ENCODE assay signal across 1 cellular context in genomic region chr7:155953781-155954549, GRCh38.
A peak's percentile ranks its signal among the peaks of the same experiment; 100 is the strongest.
TF ChIP-seq lines count a peak whose summit lies in the region.

No MANE protein-coding gene starts in this region.

TF ChIP-seq in HepG2, 621 proteins besides CTCF, POLR2A, EP300 and RAD21 (continued from another document and continues in another):
- TF ChIP-seq, protein P1, sequence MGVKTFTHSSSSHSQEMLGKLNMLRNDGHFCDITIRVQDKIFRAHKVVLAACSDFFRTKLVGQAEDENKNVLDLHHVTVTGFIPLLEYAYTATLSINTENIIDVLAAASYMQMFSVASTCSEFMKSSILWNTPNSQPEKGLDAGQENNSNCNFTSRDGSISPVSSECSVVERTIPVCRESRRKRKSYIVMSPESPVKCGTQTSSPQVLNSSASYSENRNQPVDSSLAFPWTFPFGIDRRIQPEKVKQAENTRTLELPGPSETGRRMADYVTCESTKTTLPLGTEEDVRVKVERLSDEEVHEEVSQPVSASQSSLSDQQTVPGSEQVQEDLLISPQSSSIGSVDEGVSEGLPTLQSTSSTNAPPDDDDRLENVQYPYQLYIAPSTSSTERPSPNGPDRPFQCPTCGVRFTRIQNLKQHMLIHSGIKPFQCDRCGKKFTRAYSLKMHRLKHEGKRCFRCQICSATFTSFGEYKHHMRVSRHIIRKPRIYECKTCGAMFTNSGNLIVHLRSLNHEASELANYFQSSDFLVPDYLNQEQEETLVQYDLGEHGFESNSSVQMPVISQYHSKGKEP (CRISPR knock-in tag; IDR thresholded peaks at IDR 0.05) = no peak
- TF ChIP-seq NFAT5 (CRISPR knock-in tag; IDR thresholded peaks at IDR 0.05) (0 out of 2 replicates have a peak, but pooled peaks have one; percentile 63), SYNCRIP (IDR thresholded peaks at IDR 0.05; ENCODE audit: insufficient read depth, low read depth, low read length) (no peak), SNRNP70 (IDR thresholded peaks at IDR 0.05; ENCODE audit: low read depth, low read length) (no peak), ZNF644 (CRISPR knock-in tag; IDR thresholded peaks at IDR 0.05; ENCODE audit: low read depth) (no peak), SPEN (CRISPR knock-in tag; IDR thresholded peaks at IDR 0.05; ENCODE audit: low read depth) (peak; percentile 44; the same call in 1 of the 2 replicates), GATAD1 (CRISPR knock-in tag; IDR thresholded peaks at IDR 0.05) (no peak), ZNF329 (CRISPR knock-in tag; IDR thresholded peaks at IDR 0.05; ENCODE audit: low read depth) (no peak), ZNF460 (CRISPR knock-in tag; IDR thresholded peaks at IDR 0.05; ENCODE audit: borderline replicate concordance) (no peak), TBX2 (CRISPR knock-in tag; IDR thresholded peaks at IDR 0.05; ENCODE audit: borderline replicate concordance) (peak; percentile 84), RCOR2 (CRISPR knock-in tag; IDR thresholded peaks at IDR 0.05) (peak; percentile 15; the same call in 1 of the 2 replicates), CCAR2 (optimal IDR thresholded peaks at IDR 0.05; ENCODE audit: low read depth, low read length) (no peak), SALL1 (CRISPR knock-in tag; IDR thresholded peaks at IDR 0.05) (peak; percentile 83), ZNF878 (CRISPR knock-in tag; IDR thresholded peaks at IDR 0.05) (0 out of 2 replicates have a peak, but pooled peaks have one; percentile 47), NFE2L2 (IDR thresholded peaks at IDR 0.05; ENCODE audit: low read length) (no peak), SNAPC2 (CRISPR knock-in tag; IDR thresholded peaks at IDR 0.05) (no peak), CEBPG (CRISPR knock-in tag; IDR thresholded peaks at IDR 0.05) (peak; percentile 51), ZSCAN20 (CRISPR knock-in tag; IDR thresholded peaks at IDR 0.05; ENCODE audit: borderline replicate concordance) (0 out of 2 replicates have a peak, but pooled peaks have one; percentile 72), NR1H2 (CRISPR knock-in tag; IDR thresholded peaks at IDR 0.05; ENCODE audit: borderline replicate concordance, low read depth) (no peak), TP53 (CRISPR knock-in tag; conservative IDR thresholded peaks at IDR 0.05) (0 out of 2 replicates have a peak, but pooled peaks have one; percentile 35), RXRB (CRISPR knock-in tag; IDR thresholded peaks at IDR 0.05; ENCODE audit: borderline replicate concordance) (peak; percentile 50; the same call in 1 of the 2 replicates), TOE1 (CRISPR knock-in tag; IDR thresholded peaks at IDR 0.05) (no peak), ZMYM2 (CRISPR knock-in tag; IDR thresholded peaks at IDR 0.05) (no peak), NRL (CRISPR knock-in tag; IDR thresholded peaks at IDR 0.05; ENCODE audit: borderline replicate concordance) (no peak; the same call in 1 of the 2 replicates), SRF (IDR thresholded peaks at IDR 0.05; ENCODE audit: low read depth, low read length) (no peak), ZFP36L2 (CRISPR knock-in tag; IDR thresholded peaks at IDR 0.05) (no peak), AHR (CRISPR knock-in tag; IDR thresholded peaks at IDR 0.05) (no peak), RNF2 (conservative IDR thresholded peaks at IDR 0.05; ENCODE audit: low read depth) (no peak), THYN1 (CRISPR knock-in tag; IDR thresholded peaks at IDR 0.05; ENCODE audit: borderline replicate concordance, low read depth) (no peak), ZNF296 (CRISPR knock-in tag; conservative IDR thresholded peaks at IDR 0.05) (no peak), HNRNPL (IDR thresholded peaks at IDR 0.05; ENCODE audit: low read depth, low read length) (peak; percentile 96), PHF5A (CRISPR knock-in tag; IDR thresholded peaks at IDR 0.05; ENCODE audit: low read depth, unreplicated experiment) (no peak), ZNF83 (CRISPR knock-in tag; IDR thresholded peaks at IDR 0.05; ENCODE audit: borderline replicate concordance) (no peak), MIER2 (CRISPR knock-in tag; IDR thresholded peaks at IDR 0.05) (0 out of 2 replicates have a peak, but pooled peaks have one; percentile 16), YEATS4 (CRISPR knock-in tag; IDR thresholded peaks at IDR 0.05; ENCODE audit: borderline replicate concordance) (peak; percentile 79; the same call in 1 of the 2 replicates), RFXAP (CRISPR knock-in tag; IDR thresholded peaks at IDR 0.05; ENCODE audit: borderline replicate concordance) (no peak), SRSF4 (IDR thresholded peaks at IDR 0.05; ENCODE audit: low read depth, low read length, poor library complexity, severe bottlenecking) (no peak)
- TF ChIP-seq, protein P2, sequence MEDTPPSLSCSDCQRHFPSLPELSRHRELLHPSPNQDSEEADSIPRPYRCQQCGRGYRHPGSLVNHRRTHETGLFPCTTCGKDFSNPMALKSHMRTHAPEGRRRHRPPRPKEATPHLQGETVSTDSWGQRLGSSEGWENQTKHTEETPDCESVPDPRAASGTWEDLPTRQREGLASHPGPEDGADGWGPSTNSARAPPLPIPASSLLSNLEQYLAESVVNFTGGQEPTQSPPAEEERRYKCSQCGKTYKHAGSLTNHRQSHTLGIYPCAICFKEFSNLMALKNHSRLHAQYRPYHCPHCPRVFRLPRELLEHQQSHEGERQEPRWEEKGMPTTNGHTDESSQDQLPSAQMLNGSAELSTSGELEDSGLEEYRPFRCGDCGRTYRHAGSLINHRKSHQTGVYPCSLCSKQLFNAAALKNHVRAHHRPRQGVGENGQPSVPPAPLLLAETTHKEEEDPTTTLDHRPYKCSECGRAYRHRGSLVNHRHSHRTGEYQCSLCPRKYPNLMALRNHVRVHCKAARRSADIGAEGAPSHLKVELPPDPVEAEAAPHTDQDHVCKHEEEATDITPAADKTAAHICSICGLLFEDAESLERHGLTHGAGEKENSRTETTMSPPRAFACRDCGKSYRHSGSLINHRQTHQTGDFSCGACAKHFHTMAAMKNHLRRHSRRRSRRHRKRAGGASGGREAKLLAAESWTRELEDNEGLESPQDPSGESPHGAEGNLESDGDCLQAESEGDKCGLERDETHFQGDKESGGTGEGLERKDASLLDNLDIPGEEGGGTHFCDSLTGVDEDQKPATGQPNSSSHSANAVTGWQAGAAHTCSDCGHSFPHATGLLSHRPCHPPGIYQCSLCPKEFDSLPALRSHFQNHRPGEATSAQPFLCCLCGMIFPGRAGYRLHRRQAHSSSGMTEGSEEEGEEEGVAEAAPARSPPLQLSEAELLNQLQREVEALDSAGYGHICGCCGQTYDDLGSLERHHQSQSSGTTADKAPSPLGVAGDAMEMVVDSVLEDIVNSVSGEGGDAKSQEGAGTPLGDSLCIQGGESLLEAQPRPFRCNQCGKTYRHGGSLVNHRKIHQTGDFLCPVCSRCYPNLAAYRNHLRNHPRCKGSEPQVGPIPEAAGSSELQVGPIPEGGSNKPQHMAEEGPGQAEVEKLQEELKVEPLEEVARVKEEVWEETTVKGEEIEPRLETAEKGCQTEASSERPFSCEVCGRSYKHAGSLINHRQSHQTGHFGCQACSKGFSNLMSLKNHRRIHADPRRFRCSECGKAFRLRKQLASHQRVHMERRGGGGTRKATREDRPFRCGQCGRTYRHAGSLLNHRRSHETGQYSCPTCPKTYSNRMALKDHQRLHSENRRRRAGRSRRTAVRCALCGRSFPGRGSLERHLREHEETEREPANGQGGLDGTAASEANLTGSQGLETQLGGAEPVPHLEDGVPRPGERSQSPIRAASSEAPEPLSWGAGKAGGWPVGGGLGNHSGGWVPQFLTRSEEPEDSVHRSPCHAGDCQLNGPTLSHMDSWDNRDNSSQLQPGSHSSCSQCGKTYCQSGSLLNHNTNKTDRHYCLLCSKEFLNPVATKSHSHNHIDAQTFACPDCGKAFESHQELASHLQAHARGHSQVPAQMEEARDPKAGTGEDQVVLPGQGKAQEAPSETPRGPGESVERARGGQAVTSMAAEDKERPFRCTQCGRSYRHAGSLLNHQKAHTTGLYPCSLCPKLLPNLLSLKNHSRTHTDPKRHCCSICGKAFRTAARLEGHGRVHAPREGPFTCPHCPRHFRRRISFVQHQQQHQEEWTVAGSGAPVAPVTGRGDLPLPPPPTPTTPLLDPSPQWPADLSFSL (CRISPR knock-in tag; IDR thresholded peaks at IDR 0.05) = no peak
- TF ChIP-seq, protein P3, sequence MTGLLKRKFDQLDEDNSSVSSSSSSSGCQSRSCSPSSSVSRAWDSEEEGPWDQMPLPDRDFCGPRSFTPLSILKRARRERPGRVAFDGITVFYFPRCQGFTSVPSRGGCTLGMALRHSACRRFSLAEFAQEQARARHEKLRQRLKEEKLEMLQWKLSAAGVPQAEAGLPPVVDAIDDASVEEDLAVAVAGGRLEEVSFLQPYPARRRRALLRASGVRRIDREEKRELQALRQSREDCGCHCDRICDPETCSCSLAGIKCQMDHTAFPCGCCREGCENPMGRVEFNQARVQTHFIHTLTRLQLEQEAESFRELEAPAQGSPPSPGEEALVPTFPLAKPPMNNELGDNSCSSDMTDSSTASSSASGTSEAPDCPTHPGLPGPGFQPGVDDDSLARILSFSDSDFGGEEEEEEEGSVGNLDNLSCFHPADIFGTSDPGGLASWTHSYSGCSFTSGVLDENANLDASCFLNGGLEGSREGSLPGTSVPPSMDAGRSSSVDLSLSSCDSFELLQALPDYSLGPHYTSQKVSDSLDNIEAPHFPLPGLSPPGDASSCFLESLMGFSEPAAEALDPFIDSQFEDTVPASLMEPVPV (CRISPR knock-in tag; IDR thresholded peaks at IDR 0.05) = peak; percentile 51; the same call in 1 of the 2 replicates
- TF ChIP-seq, protein P4, sequence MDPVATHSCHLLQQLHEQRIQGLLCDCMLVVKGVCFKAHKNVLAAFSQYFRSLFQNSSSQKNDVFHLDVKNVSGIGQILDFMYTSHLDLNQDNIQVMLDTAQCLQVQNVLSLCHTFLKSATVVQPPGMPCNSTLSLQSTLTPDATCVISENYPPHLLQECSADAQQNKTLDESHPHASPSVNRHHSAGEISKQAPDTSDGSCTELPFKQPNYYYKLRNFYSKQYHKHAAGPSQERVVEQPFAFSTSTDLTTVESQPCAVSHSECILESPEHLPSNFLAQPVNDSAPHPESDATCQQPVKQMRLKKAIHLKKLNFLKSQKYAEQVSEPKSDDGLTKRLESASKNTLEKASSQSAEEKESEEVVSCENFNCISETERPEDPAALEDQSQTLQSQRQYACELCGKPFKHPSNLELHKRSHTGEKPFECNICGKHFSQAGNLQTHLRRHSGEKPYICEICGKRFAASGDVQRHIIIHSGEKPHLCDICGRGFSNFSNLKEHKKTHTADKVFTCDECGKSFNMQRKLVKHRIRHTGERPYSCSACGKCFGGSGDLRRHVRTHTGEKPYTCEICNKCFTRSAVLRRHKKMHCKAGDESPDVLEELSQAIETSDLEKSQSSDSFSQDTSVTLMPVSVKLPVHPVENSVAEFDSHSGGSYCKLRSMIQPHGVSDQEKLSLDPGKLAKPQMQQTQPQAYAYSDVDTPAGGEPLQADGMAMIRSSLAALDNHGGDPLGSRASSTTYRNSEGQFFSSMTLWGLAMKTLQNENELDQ (CRISPR knock-in tag; IDR thresholded peaks at IDR 0.05; ENCODE audit: borderline replicate concordance) = no peak
- TF ChIP-seq, protein P5, sequence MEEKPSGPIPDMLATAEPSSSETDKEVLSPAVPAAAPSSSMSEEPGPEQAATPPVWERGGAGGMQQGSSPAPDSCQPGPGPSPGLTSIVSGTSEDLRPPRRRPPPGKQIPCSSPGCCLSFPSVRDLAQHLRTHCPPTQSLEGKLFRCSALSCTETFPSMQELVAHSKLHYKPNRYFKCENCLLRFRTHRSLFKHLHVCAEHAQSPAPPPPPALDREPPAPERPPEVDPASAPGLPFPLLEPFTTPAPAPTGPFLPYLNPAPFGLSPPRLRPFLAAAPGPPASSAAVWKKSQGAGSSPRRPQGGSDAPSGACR (CRISPR knock-in tag; IDR thresholded peaks at IDR 0.05) = no peak
- TF ChIP-seq, protein P6, sequence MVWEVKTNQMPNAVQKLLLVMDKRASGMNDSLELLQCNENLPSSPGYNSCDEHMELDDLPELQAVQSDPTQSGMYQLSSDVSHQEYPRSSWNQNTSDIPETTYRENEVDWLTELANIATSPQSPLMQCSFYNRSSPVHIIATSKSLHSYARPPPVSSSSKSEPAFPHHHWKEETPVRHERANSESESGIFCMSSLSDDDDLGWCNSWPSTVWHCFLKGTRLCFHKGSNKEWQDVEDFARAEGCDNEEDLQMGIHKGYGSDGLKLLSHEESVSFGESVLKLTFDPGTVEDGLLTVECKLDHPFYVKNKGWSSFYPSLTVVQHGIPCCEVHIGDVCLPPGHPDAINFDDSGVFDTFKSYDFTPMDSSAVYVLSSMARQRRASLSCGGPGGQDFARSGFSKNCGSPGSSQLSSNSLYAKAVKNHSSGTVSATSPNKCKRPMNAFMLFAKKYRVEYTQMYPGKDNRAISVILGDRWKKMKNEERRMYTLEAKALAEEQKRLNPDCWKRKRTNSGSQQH (CRISPR knock-in tag; IDR thresholded peaks at IDR 0.05; ENCODE audit: low read depth) = 0 out of 2 replicates have a peak, but pooled peaks have one; percentile 33
